ENCODE assay signal across 10 cellular contexts in genomic region chr20:8213831-8214587, GRCh38.
DNase-seq lines count a peak whose midpoint lies in the region; ATAC-seq, FAIRE-seq and TF ChIP-seq lines count a peak whose summit lies in the region.
"Had no signal": no experiment of that assay in that cellular context is flagged by ENCODE, and none has a peak within 500 bp of the region (broad histone marks: within the 10 kb centered on the region; RNA-seq: fewer than 3 reads in every experiment).

No MANE protein-coding gene starts in this region.

- H3K27ac Mint-ChIP-seq in CD14-positive monocyte = peak overlapping the region; percentile 31 to 86 (median 81)
- H3K27ac Mint-ChIP-seq in central memory CD8-positive, alpha-beta T cell (ENCODE audit: low read depth) = peak overlapping the region; percentile 83

- H3K9me3 ChIP-seq in thyroid gland = no peaks in the 10 kb centered on the region
- H3K9me3 ChIP-seq: spleen had no signal

- H3K36me3 Mint-ChIP-seq in CD14-positive monocyte = peaks cover 2 to 3% of the 10 kb centered on the region in 2 donors
- H3K36me3 Mint-ChIP-seq in central memory CD8-positive, alpha-beta T cell (ENCODE audit: insufficient read depth) = peaks cover 5% of the 10 kb centered on the region

- H3K4me1 Mint-ChIP-seq in CD14-positive monocyte = peaks cover 31% of the 10 kb centered on the region
- peaks cover 39% of the 10 kb centered on the region for H3K4me1 Mint-ChIP-seq in central memory CD8-positive, alpha-beta T cell

- TF ChIP-seq CTCF in CD14-positive monocyte (IDR thresholded peaks at IDR 0.05) = no peak
- TF ChIP-seq CTCF in thyroid gland (IDR thresholded peaks at IDR 0.05) = no peak

- intact Hi-C loops in CD14-positive monocyte (cut with micrococcal nuclease) = no loop called here
- intact Hi-C loops in thyroid gland (cut with DNase I) = no loop called here

- H3K27me3 ChIP-seq in thyroid gland = no peaks in the 10 kb centered on the region
- H3K27me3 ChIP-seq: spleen had no signal

- no peak overlapping the region for H3K4me3 ChIP-seq in thyroid gland (replicated peaks in 1 of 3)

- DNase-seq in CD14-positive monocyte (ENCODE audit: low spot score) (no peak), GM19239 (ENCODE audit: insufficient read length, low spot score) (no peak), thyroid gland (no peak), kidney tubule cell (ENCODE audit: low spot score) (no peak), putamen (ENCODE audit: low spot score) (no peak)
- no peak for DNase-seq in central memory CD8-positive, alpha-beta T cell (ENCODE audit: low spot score in 2 of 2)
- DNase-seq in stimulated activated CD8-positive, alpha-beta memory T cell treated with anti-CD3 and anti-CD28 coated beads, Interleukin-4, amount 100 ng/mL, for 48 hours = no peak
- DNase-seq: spleen had no signal

- peak overlapping the region; percentile 63 to 84 for H3K4me3 Mint-ChIP-seq in CD14-positive monocyte
- H3K4me3 Mint-ChIP-seq in central memory CD8-positive, alpha-beta T cell = peak overlapping the region; percentile 73

- TF ChIP-seq POLR2A in thyroid gland (IDR thresholded peaks at IDR 0.05) = no peak

- peaks cover 6 to 7% of the 10 kb centered on the region in 2 donors for H3K4me1 ChIP-seq in thyroid gland

- peak; percentile 95 for FAIRE-seq in GM19239 (lab: Jason Lieb, UNC)
- FAIRE-seq: G401.6 had no signal

- peak; percentile 71 for ATAC-seq in HG03103 (IDR thresholded peaks at IDR 0.05; ENCODE audit: low read depth, unreplicated experiment)
- ATAC-seq in central memory CD8-positive, alpha-beta T cell (replicated peaks; ENCODE audit: extremely low read depth, poor library complexity, severe bottlenecking) = peak; percentile 91

- H3K36me3 ChIP-seq in thyroid gland = no peaks in the 10 kb centered on the region
- H3K36me3 ChIP-seq: spleen had no signal

- WGBS in thyroid gland, 2 donors = 86 to 87% methylated on average over 12 of the region's 12 CpGs

- no peak overlapping the region for H3K27ac ChIP-seq in thyroid gland

- H3K9me3 Mint-ChIP-seq in CD14-positive monocyte = peaks cover 0 to 1% (median 0%) of the 10 kb centered on the region in 7 donors
- H3K9me3 Mint-ChIP-seq in central memory CD8-positive, alpha-beta T cell = no peaks in the 10 kb centered on the region

- H3K27me3 Mint-ChIP-seq in CD14-positive monocyte (ENCODE audit: low read depth in 3 of 3) = peaks cover 0 to 1% (median 0%) of the 10 kb centered on the region in 3 donors
- no peaks in the 10 kb centered on the region for H3K27me3 Mint-ChIP-seq in central memory CD8-positive, alpha-beta T cell
